In the genomic region with DNA sequence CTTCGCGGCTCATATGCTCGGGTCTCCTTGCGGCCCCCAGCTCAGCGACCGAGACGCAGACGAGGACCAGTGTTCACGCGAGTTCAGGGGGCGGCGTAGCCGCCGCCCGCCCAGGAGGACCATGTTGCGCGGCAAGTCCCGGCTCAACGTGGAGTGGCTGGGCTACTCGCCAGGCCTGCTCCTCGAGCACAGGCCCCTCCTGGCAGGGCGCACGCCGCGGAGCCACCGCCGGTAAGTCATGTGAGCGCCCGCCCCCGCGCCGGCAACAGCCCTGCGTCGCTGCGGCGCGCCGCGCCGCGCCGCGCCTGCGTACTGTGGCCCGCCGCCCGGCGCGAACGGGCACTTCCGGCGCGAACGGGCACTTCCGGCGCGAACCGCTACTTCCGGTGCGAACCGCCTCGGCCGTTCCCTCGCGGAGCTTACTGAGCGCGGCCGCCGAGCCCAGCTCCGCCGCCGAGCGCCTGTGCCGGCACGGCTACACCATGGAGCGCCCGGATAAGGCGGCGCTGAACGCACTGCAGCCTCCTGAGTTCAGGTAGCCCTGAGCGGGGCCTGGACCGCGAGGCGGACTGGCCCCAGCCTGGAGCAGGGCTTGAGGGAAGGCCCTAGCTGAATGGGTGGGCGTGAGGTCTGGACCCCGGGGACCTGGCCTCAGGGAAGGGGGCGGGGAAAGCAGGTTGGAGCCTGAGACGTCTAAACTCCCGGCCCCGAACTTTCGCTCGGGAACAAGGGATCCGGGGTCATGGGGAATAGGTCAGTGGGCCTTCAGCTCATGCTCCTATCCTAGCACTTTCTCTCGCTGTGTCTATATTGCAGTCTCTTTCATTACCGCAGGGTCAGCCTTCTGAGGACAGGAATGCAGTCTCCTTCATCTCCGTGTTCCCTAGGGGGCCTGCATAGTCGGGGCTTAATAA, we compare ENCODE assay signal across 1 cellular context.
A peak's percentile ranks its signal among the peaks of the same experiment; 100 is the strongest.
TF ChIP-seq lines count a peak whose summit lies in the region.

A gene with protein sequence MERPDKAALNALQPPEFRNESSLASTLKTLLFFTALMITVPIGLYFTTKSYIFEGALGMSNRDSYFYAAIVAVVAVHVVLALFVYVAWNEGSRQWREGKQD (plus strand): TSS at position 380 of the 914 bp plus-strand sequence. CDS start 103 bp downstream, at position 483.

TF ChIP-seq in HepG2, 621 proteins besides CTCF, POLR2A, EP300 and RAD21 (continued from another document and continues in another):
- TF ChIP-seq KDM5B (CRISPR knock-in tag; IDR thresholded peaks at IDR 0.05; ENCODE audit: borderline replicate concordance) (peak; percentile 70; the same call in 1 of the 2 replicates), ELK4 (CRISPR knock-in tag; IDR thresholded peaks at IDR 0.05; ENCODE audit: borderline replicate concordance) (no peak), ZNF7 (CRISPR knock-in tag; IDR thresholded peaks at IDR 0.05) (no peak), ZNF572 (CRISPR knock-in tag; IDR thresholded peaks at IDR 0.05) (no peak), ZNF766 (CRISPR knock-in tag; IDR thresholded peaks at IDR 0.05; ENCODE audit: borderline replicate concordance) (no peak), ZBTB8A (CRISPR knock-in tag; IDR thresholded peaks at IDR 0.05; ENCODE audit: borderline replicate concordance, low read depth) (no peak), ZMYM4 (CRISPR knock-in tag; IDR thresholded peaks at IDR 0.05) (peak; percentile 66), ZNF605 (CRISPR knock-in tag; IDR thresholded peaks at IDR 0.05) (no peak), FOXO1 (CRISPR knock-in tag; IDR thresholded peaks at IDR 0.05) (no peak), ZFP1 (CRISPR knock-in tag; IDR thresholded peaks at IDR 0.05) (no peak), ZNF737 (CRISPR knock-in tag; IDR thresholded peaks at IDR 0.05; ENCODE audit: borderline replicate concordance) (no peak), ZNF329 (CRISPR knock-in tag; IDR thresholded peaks at IDR 0.05; ENCODE audit: low read depth) (no peak), AGO1 (IDR thresholded peaks at IDR 0.05; ENCODE audit: low read depth, low read length, poor library complexity, severe bottlenecking) (no peak), RFXAP (CRISPR knock-in tag; IDR thresholded peaks at IDR 0.05; ENCODE audit: borderline replicate concordance) (no peak), ZNF18 (CRISPR knock-in tag; IDR thresholded peaks at IDR 0.05; ENCODE audit: insufficient replicate concordance) (peak; percentile 60), FOXK1 (CRISPR knock-in tag; IDR thresholded peaks at IDR 0.05; ENCODE audit: borderline replicate concordance, low read depth) (no peak), ZNF839 (CRISPR knock-in tag; IDR thresholded peaks at IDR 0.05; ENCODE audit: borderline replicate concordance) (no peak), KAT7 (CRISPR knock-in tag; IDR thresholded peaks at IDR 0.05; ENCODE audit: borderline replicate concordance) (0 out of 2 replicates have a peak, but pooled peaks have one; percentile 61), ZNF569 (CRISPR knock-in tag; IDR thresholded peaks at IDR 0.05; ENCODE audit: borderline replicate concordance) (no peak), PBX3 (CRISPR knock-in tag; IDR thresholded peaks at IDR 0.05; ENCODE audit: borderline replicate concordance) (no peak), REL (CRISPR knock-in tag; conservative IDR thresholded peaks at IDR 0.05) (no peak), ZNF557 (CRISPR knock-in tag; IDR thresholded peaks at IDR 0.05) (no peak), ZFP36L1 (CRISPR knock-in tag; IDR thresholded peaks at IDR 0.05) (no peak), NR2C2 (CRISPR knock-in tag; IDR thresholded peaks at IDR 0.05; ENCODE audit: borderline replicate concordance) (peak; percentile 52; the same call in 1 of the 2 replicates), ZKSCAN8 (CRISPR knock-in tag; IDR thresholded peaks at IDR 0.05; ENCODE audit: borderline replicate concordance) (no peak), CENPT (CRISPR knock-in tag; IDR thresholded peaks at IDR 0.05; ENCODE audit: low read depth) (no peak), ZNF607 (CRISPR knock-in tag; IDR thresholded peaks at IDR 0.05; ENCODE audit: borderline replicate concordance) (no peak; the same call in 1 of the 2 replicates), CEBPB (IDR thresholded peaks at IDR 0.05; ENCODE audit: borderline replicate concordance, low read depth, low read length) (no peak), KLF13 (CRISPR knock-in tag; IDR thresholded peaks at IDR 0.05) (no peak), GATA4 (IDR thresholded peaks at IDR 0.05; ENCODE audit: borderline replicate concordance, low read depth) (no peak), TGIF2 (CRISPR knock-in tag; IDR thresholded peaks at IDR 0.05) (no peak), SCMH1 (CRISPR knock-in tag; IDR thresholded peaks at IDR 0.05; ENCODE audit: borderline replicate concordance) (no peak), MED1 (CRISPR knock-in tag; IDR thresholded peaks at IDR 0.05) (peak; percentile 36), HMG20B (CRISPR knock-in tag; conservative IDR thresholded peaks at IDR 0.05) (no peak), FIP1L1 (IDR thresholded peaks at IDR 0.05; ENCODE audit: borderline replicate concordance, insufficient read depth, low read depth, low read length) (no peak), PHF5A (CRISPR knock-in tag; IDR thresholded peaks at IDR 0.05; ENCODE audit: low read depth, unreplicated experiment) (no peak), CHCHD3 (CRISPR knock-in tag; IDR thresholded peaks at IDR 0.05) (0 out of 2 replicates have a peak, but pooled peaks have one; percentile 53), KDM5A (IDR thresholded peaks at IDR 0.05; ENCODE audit: borderline replicate concordance, low read length) (no peak; the same call in 1 of the 2 replicates), PPARG (CRISPR knock-in tag; conservative IDR thresholded peaks at IDR 0.05) (no peak)
- TF ChIP-seq, protein P1, sequence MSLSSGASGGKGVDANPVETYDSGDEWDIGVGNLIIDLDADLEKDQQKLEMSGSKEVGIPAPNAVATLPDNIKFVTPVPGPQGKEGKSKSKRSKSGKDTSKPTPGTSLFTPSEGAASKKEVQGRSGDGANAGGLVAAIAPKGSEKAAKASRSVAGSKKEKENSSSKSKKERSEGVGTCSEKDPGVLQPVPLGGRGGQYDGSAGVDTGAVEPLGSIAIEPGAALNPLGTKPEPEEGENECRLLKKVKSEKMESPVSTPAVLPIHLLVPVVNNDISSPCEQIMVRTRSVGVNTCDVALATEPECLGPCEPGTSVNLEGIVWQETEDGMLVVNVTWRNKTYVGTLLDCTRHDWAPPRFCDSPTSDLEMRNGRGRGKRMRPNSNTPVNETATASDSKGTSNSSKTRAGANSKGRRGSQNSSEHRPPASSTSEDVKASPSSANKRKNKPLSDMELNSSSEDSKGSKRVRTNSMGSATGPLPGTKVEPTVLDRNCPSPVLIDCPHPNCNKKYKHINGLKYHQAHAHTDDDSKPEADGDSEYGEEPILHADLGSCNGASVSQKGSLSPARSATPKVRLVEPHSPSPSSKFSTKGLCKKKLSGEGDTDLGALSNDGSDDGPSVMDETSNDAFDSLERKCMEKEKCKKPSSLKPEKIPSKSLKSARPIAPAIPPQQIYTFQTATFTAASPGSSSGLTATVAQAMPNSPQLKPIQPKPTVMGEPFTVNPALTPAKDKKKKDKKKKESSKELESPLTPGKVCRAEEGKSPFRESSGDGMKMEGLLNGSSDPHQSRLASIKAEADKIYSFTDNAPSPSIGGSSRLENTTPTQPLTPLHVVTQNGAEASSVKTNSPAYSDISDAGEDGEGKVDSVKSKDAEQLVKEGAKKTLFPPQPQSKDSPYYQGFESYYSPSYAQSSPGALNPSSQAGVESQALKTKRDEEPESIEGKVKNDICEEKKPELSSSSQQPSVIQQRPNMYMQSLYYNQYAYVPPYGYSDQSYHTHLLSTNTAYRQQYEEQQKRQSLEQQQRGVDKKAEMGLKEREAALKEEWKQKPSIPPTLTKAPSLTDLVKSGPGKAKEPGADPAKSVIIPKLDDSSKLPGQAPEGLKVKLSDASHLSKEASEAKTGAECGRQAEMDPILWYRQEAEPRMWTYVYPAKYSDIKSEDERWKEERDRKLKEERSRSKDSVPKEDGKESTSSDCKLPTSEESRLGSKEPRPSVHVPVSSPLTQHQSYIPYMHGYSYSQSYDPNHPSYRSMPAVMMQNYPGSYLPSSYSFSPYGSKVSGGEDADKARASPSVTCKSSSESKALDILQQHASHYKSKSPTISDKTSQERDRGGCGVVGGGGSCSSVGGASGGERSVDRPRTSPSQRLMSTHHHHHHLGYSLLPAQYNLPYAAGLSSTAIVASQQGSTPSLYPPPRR (CRISPR knock-in tag; IDR thresholded peaks at IDR 0.05; ENCODE audit: borderline replicate concordance) = no peak
- TF ChIP-seq, protein P2, sequence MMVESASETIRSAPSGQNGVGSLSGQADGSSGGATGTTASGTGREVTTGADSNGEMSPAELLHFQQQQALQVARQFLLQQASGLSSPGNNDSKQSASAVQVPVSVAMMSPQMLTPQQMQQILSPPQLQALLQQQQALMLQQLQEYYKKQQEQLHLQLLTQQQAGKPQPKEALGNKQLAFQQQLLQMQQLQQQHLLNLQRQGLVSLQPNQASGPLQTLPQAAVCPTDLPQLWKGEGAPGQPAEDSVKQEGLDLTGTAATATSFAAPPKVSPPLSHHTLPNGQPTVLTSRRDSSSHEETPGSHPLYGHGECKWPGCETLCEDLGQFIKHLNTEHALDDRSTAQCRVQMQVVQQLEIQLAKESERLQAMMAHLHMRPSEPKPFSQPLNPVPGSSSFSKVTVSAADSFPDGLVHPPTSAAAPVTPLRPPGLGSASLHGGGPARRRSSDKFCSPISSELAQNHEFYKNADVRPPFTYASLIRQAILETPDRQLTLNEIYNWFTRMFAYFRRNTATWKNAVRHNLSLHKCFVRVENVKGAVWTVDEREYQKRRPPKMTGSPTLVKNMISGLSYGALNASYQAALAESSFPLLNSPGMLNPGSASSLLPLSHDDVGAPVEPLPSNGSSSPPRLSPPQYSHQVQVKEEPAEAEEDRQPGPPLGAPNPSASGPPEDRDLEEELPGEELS (CRISPR knock-in tag; IDR thresholded peaks at IDR 0.05) = peak; percentile 44; the same call in 1 of the 2 replicates
- TF ChIP-seq, protein P3, sequence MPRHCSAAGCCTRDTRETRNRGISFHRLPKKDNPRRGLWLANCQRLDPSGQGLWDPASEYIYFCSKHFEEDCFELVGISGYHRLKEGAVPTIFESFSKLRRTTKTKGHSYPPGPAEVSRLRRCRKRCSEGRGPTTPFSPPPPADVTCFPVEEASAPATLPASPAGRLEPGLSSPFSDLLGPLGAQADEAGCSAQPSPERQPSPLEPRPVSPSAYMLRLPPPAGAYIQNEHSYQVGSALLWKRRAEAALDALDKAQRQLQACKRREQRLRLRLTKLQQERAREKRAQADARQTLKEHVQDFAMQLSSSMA (CRISPR knock-in tag; IDR thresholded peaks at IDR 0.05) = no peak
- TF ChIP-seq, protein P4, sequence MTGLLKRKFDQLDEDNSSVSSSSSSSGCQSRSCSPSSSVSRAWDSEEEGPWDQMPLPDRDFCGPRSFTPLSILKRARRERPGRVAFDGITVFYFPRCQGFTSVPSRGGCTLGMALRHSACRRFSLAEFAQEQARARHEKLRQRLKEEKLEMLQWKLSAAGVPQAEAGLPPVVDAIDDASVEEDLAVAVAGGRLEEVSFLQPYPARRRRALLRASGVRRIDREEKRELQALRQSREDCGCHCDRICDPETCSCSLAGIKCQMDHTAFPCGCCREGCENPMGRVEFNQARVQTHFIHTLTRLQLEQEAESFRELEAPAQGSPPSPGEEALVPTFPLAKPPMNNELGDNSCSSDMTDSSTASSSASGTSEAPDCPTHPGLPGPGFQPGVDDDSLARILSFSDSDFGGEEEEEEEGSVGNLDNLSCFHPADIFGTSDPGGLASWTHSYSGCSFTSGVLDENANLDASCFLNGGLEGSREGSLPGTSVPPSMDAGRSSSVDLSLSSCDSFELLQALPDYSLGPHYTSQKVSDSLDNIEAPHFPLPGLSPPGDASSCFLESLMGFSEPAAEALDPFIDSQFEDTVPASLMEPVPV (CRISPR knock-in tag; IDR thresholded peaks at IDR 0.05) = no peak; the same call in 1 of the 2 replicates
- TF ChIP-seq, protein P5, sequence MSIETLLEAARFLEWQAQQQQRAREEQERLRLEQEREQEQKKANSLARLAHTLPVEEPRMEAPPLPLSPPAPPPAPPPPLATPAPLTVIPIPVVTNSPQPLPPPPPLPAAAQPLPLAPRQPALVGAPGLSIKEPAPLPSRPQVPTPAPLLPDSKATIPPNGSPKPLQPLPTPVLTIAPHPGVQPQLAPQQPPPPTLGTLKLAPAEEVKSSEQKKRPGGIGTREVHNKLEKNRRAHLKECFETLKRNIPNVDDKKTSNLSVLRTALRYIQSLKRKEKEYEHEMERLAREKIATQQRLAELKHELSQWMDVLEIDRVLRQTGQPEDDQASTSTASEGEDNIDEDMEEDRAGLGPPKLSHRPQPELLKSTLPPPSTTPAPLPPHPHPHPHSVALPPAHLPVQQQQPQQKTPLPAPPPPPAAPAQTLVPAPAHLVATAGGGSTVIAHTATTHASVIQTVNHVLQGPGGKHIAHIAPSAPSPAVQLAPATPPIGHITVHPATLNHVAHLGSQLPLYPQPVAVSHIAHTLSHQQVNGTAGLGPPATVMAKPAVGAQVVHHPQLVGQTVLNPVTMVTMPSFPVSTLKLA (IDR thresholded peaks at IDR 0.05) = no peak
